In the genomic region with DNA sequence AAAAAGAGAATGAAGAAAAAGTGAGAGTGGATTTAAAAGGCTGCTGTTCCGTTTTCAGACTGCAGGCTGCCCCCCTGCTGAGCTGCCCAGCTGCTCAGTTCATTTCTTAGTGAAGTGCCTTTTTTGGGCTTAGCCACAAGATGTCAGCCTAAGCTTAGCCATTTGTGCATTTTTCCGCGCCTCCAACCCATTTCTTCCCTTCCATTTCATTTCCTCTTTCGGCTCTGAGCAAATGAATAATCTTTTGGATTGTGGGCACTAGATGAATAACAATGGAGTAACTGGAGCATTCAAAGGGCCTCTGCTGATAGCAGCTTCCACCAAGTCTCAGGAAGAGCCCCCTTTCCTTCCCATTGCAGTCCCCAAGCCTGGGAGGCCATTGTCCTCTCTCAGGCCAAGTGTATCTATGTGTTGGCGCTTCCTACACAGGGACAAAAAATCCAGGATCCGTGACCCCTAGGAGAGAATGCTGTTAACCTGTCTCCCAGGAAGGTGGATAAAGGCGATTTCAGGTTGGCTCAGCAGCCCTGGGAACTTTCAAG, we compare ENCODE assay signal across 8 cellular contexts.
DNase-seq lines count a peak whose midpoint lies in the region; ATAC-seq and TF ChIP-seq lines count a peak whose summit lies in the region.

No MANE protein-coding gene starts in this region.

- H3K36me3 ChIP-seq in upper lobe of right lung = no peaks in the 10 kb centered on the region

- H3K4me3 ChIP-seq in upper lobe of right lung = no peak overlapping the region

- no peaks in the 10 kb centered on the region for H3K9me3 ChIP-seq in upper lobe of right lung

- H3K27me3 ChIP-seq in upper lobe of right lung = no peaks in the 10 kb centered on the region

- TF ChIP-seq CTCF in upper lobe of right lung (IDR thresholded peaks at IDR 0.05) = peak; percentile 80

- H3K4me1 ChIP-seq in upper lobe of right lung = peaks cover 4% of the 10 kb centered on the region

- ATAC-seq in GM18858 (IDR thresholded peaks at IDR 0.05; ENCODE audit: unreplicated experiment) = peak; percentile 95
- peak; percentile 94 for ATAC-seq in HG02943 (IDR thresholded peaks at IDR 0.05; ENCODE audit: low read depth, unreplicated experiment)
- peak; percentile 90 for ATAC-seq in upper lobe of right lung

- no peak overlapping the region for H3K27ac ChIP-seq in epithelial cell of prostate
- H3K27ac ChIP-seq in upper lobe of right lung = no peak overlapping the region

- intact Hi-C loops in upper lobe of right lung (cut with DNase I) = no loop called here

- DNase-seq in CD1c-positive myeloid dendritic cell (ENCODE audit: extremely low spot score) = peak; percentile 68
- peak; percentile 80 for DNase-seq in NCI-H146 (lab: John Stamatoyannopoulos, UW)
- peak; percentile 37 to 80 for DNase-seq in SW 1271 (lab: John Stamatoyannopoulos, UW)
- peak; percentile 41 for DNase-seq in epithelial cell of prostate (ENCODE audit: low read depth, low spot score)
- peak; percentile 43 for DNase-seq in mucosa of gallbladder (ENCODE audit: low spot score)
- no peak for DNase-seq in upper lobe of right lung
